In genomic region chr9:95724253-95724991, GRCh38 we compare ENCODE assay signal across 1 cellular context.
TF ChIP-seq lines count a peak whose summit lies in the region.

No MANE protein-coding gene starts in this region.

TF ChIP-seq in HepG2, 621 proteins besides CTCF, POLR2A, EP300 and RAD21 (continued from another document):
- TF ChIP-seq HOXA3 (CRISPR knock-in tag; IDR thresholded peaks at IDR 0.05) = no peak
- TF ChIP-seq WIZ (CRISPR knock-in tag; IDR thresholded peaks at IDR 0.05) = no peak
- TF ChIP-seq ZNF430 (CRISPR knock-in tag; IDR thresholded peaks at IDR 0.05) = peak; percentile 47; the same call in 1 of the 2 replicates
- no peak; a peak in 1 of 4 replicates for TF ChIP-seq KLF16 (CRISPR knock-in tag; IDR thresholded peaks at IDR 0.05)
